8 cellular contexts compared by ENCODE assay signal in the genomic region with DNA sequence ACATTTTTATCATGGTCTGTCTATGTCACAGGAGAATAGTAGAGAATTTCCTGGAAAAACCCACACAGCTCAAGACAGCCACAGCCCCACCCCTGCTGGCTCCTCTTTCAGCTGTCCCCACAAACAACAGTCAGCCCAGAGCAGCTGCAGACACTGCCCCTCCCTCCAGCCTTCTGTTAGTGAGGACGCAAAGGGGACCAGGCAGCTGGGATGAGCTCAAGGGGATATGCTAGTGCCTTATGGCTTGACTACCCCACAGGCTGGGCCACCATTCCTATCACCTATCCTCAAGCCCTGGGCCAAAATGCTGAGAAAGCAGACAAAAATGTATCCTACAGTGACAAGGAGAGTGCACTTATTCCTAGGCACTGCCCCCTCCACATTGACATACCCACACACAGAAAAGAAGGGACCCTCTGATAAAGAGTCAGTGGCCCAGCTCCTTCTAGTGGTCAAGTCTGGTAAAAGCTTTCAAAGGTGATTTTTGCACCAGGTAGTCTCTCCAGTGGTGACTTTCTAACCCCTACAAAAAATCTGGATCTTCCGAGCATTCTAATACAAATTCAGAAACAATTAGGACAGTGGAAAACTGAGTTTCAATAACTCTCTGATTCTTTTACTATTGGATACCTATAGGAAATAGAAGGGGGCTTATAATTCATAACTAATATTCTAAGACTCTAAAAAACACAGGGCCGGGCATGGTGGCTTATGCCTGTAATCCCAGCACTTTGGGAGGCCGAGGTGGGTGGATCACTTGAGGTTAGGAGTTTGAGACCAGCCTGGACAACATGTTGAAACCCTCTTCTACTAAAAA. TPM values are rescaled to one million over a fixed set of nuclear protein-coding genes. Genes with fewer than 3 reads are reported as not detected.
DNase-seq lines count a peak whose midpoint lies in the region; ATAC-seq and TF ChIP-seq lines count a peak whose summit lies in the region.

No MANE protein-coding gene starts in this region.

- peak overlapping the region; percentile 12 to 59 for H2BK12ac ChIP-seq in mesenchymal stem cell (ENCODE audit: low read length in 2 of 2)

- peaks cover 11% of the 10 kb centered on the region for H3K79me1 ChIP-seq in mesenchymal stem cell (replicated peaks; ENCODE audit: low read length, poor library complexity, severe bottlenecking)

- H3K36me3 Mint-ChIP-seq in activated naive CD4-positive, alpha-beta T cell treated with anti-CD3 and anti-CD28 coated beads for 36 hours (ENCODE audit: low read depth): no peaks in the 10 kb centered on the region

- ATAC-seq in GM18907 (IDR thresholded peaks at IDR 0.05; ENCODE audit: unreplicated experiment): no peak

- WGBS in mesenchymal stem cell: 54% methylated on average over 3 of the region's 4 CpGs
- 66 to 70% methylated on average over 3 of the region's 4 CpGs for WGBS in esophagus squamous epithelium, 2 donors

- H3K36me3 ChIP-seq in mesenchymal stem cell (ENCODE audit: control insufficient read depth in 1 of 2, insufficient read depth in 2 of 2, low read depth in 1 of 2, low read length in 2 of 2) (peaks cover 0 to 2% of the 10 kb centered on the region in 2 experiments), esophagus squamous epithelium (no peaks in the 10 kb centered on the region)

- no peak overlapping the region for H2BK120ac ChIP-seq in mesenchymal stem cell (ENCODE audit: low read depth, low read length)

- H2AFZ ChIP-seq in mesenchymal stem cell (ENCODE audit: low read depth, low read length): no peak overlapping the region

- intact Hi-C loops in activated naive CD4-positive, alpha-beta T cell treated with anti-CD3 and anti-CD28 coated beads for 36 hours (cut with micrococcal nuclease): loop anchor here (5.0 to 10.0 kb wide), 2 partner anchors 142 to 410 kb away; partner anchors contain the start of genes TUBGCP4, UBR1 and ZSCAN29
- intact Hi-C loops in esophagus squamous epithelium (cut with DNase I): no loop called here

- peaks cover 28% of the 10 kb centered on the region for H3K27me3 Mint-ChIP-seq in activated naive CD4-positive, alpha-beta T cell treated with anti-CD3 and anti-CD28 coated beads for 36 hours (ENCODE audit: low read depth)

- H2AK5ac ChIP-seq in mesenchymal stem cell (ENCODE audit: low read length, severe bottlenecking): no peak overlapping the region

- H2BK15ac ChIP-seq in mesenchymal stem cell (ENCODE audit: low read depth, poor library complexity, severe bottlenecking): peak overlapping the region; percentile 83

- H3K27ac ChIP-seq in caudate nucleus (ENCODE audit: low read depth, low read length) (peak overlapping the region; percentile 97), mesenchymal stem cell (ENCODE audit: low read length, poor library complexity, severe bottlenecking) (no peak overlapping the region), esophagus squamous epithelium (peak overlapping the region in 2 of 4 donors; percentile 31 to 37)

- H3K9me3 Mint-ChIP-seq in activated naive CD4-positive, alpha-beta T cell treated with anti-CD3 and anti-CD28 coated beads for 36 hours: no peaks in the 10 kb centered on the region

- H3K27ac Mint-ChIP-seq in activated naive CD4-positive, alpha-beta T cell treated with anti-CD3 and anti-CD28 coated beads for 36 hours: no peak overlapping the region

- TF ChIP-seq CTCF in esophagus squamous epithelium (IDR thresholded peaks at IDR 0.05): peak in 3 of 6 experiments; percentile 33 to 50 (median 47)

- peaks cover 0 to 14% of the 10 kb centered on the region in 2 experiments for H3K27me3 ChIP-seq in mesenchymal stem cell (ENCODE audit: control insufficient read depth in 1 of 2, insufficient read depth in 1 of 2, low read length in 2 of 2)
- peaks cover 0 to 43% (median 0%) of the 10 kb centered on the region in 4 donors for H3K27me3 ChIP-seq in esophagus squamous epithelium

- peak overlapping the region; percentile 50 to 75 for H3K18ac ChIP-seq in mesenchymal stem cell (ENCODE audit: low read depth in 1 of 2, low read length in 2 of 2)

- no peak overlapping the region for H3K4me3 Mint-ChIP-seq in activated naive CD4-positive, alpha-beta T cell treated with anti-CD3 and anti-CD28 coated beads for 36 hours

- H3K9ac ChIP-seq in mesenchymal stem cell (ENCODE audit: low read length): peak overlapping the region; percentile 69

- peak overlapping the region; percentile 21 for H4K8ac ChIP-seq in mesenchymal stem cell (ENCODE audit: low read length)

- no peak overlapping the region for H3K23ac ChIP-seq in mesenchymal stem cell (ENCODE audit: low read length in 2 of 2)

- H3K4me1 ChIP-seq in mesenchymal stem cell (ENCODE audit: control insufficient read depth, insufficient read depth, low read depth, low read length) (peaks cover 33% of the 10 kb centered on the region), esophagus squamous epithelium (peaks cover 6 to 61% (median 21%) of the 10 kb centered on the region in 3 donors)

- peak; percentile 3 for DNase-seq in activated naive CD4-positive, alpha-beta T cell treated with Interleukin-2 at 50 U/mL for 16 hours
- no peak for DNase-seq in activated naive CD4-positive, alpha-beta T cell treated with anti-CD3 and anti-CD28 coated beads for 36 hours
- DNase-seq in NCI-H69 (lab: John Stamatoyannopoulos, UW) (peak; percentile 82), caudate nucleus (lab: John Stamatoyannopoulos, UW) (peak in 56 of 61 donors; percentile 32 to 90 (median 72)), mesenchymal stem cell (peak; percentile 71), esophagus squamous epithelium (lab: John Stamatoyannopoulos, UW) (no peak), 8988T (no peak)

- peaks cover 35% of the 10 kb centered on the region for H3K4me1 Mint-ChIP-seq in activated naive CD4-positive, alpha-beta T cell treated with anti-CD3 and anti-CD28 coated beads for 36 hours (ENCODE audit: low read depth)

- no peak overlapping the region for H3K14ac ChIP-seq in mesenchymal stem cell (ENCODE audit: low read length in 2 of 2)

- no peak overlapping the region for H2BK5ac ChIP-seq in mesenchymal stem cell (ENCODE audit: low read depth, low read length, poor library complexity, severe bottlenecking)

- no peaks in the 10 kb centered on the region for H3K9me3 ChIP-seq in mesenchymal stem cell (ENCODE audit: control insufficient read depth, low read length)
- no peaks in the 10 kb centered on the region for H3K9me3 ChIP-seq in esophagus squamous epithelium

- CTCF ChIA-PET in activated naive CD4-positive, alpha-beta T cell treated with anti-CD3 and anti-CD28 coated beads for 36 hours (lab: Charles Lee): interaction anchor here (0.8 to 3.3 kb wide), 16 partner anchors 8 to 147 kb away, joined by 3 to 19 read pairs (median 3); partner anchors contain the start of gene TP53BP1

- TF ChIP-seq POLR2A in esophagus squamous epithelium (IDR thresholded peaks at IDR 0.05): no peak

- H3K4me3 ChIP-seq in mesenchymal stem cell (ENCODE audit: insufficient read depth in 1 of 2, low read depth in 1 of 2, low read length in 2 of 2) (peak overlapping the region in 1 of 2 experiments; percentile 50), esophagus squamous epithelium (no peak overlapping the region)

- H3K4me2 ChIP-seq in mesenchymal stem cell (ENCODE audit: low read length, poor library complexity, severe bottlenecking): no peak overlapping the region

- H4K91ac ChIP-seq in mesenchymal stem cell (ENCODE audit: low read length): no peak overlapping the region

- no peak overlapping the region for H3K4ac ChIP-seq in mesenchymal stem cell (ENCODE audit: low read depth in 1 of 2, low read length in 2 of 2)

RNA-seq across cellular contexts. Expression of gene MAP1A, which starts 3.0 kb away (rescaled TPM):
- 1 to 10 TPM; 1.2 to 1.4 TPM for total RNA-seq in activated naive CD4-positive, alpha-beta T cell treated with anti-CD3 and anti-CD28 coated beads for 36 hours
- polyA plus RNA-seq in mesenchymal stem cell (2013, experiment 1 of 2): 40.8 TPM
- polyA plus RNA-seq in mesenchymal stem cell (2013, experiment 2 of 2): 38.2 TPM
- 1 to 10 TPM in 2 of 4 donors, under 1 TPM in 2; 0.53 to 5.9 (median 2.3) TPM for total RNA-seq in esophagus squamous epithelium

RNA-seq across cellular contexts. Expression of gene TP53BP1, which starts 21.5 kb away (rescaled TPM):
- 10 to 100 TPM; 18.9 to 22.3 TPM for total RNA-seq in activated naive CD4-positive, alpha-beta T cell treated with anti-CD3 and anti-CD28 coated beads for 36 hours
- 25.7 TPM for polyA plus RNA-seq in mesenchymal stem cell (2013, experiment 1 of 2)
- 21.9 TPM for polyA plus RNA-seq in mesenchymal stem cell (2013, experiment 2 of 2)
- 10 to 100 TPM; 11.9 to 27.6 (median 20.6) TPM for total RNA-seq in esophagus squamous epithelium

Comparison
In these comparisons a context has a peak if more than half of its experiments do, and no peak if none do; other contexts are left out.
1. DNase-seq: peak in activated naive CD4-positive, alpha-beta T cell treated with Interleukin-2 at 50 U/mL for 16 hours (single experiment), NCI-H69 (single experiment), caudate nucleus (56 of 61) and mesenchymal stem cell (single experiment); none in activated naive CD4-positive, alpha-beta T cell treated with anti-CD3 and anti-CD28 coated beads for 36 hours (single experiment), esophagus squamous epithelium (single experiment) and 8988T (single experiment).